Comparison of ENCODE assay signal across 27 cellular contexts in the genomic region with DNA sequence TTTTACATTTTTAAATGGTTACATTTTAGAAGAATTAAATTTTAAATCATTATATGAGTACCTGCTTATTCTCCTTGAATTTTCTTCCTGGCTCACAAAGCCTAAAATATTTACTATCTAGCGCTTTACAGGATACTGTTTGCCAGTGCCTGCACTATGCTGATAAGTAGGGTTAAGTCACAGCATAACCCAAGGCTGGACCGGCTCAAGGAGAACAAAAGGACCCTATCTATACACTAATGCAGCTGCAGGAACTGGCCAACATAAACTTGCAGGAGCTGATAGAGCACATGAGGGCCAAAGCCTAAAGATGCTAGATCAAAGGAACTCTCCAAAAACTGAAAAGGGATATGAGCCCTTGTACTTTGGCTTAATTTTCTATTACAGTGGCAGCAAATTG.
"Had no signal": no experiment of that assay in that cellular context is flagged by ENCODE, and none has a peak within 500 bp of the region (broad histone marks: within the 10 kb centered on the region; RNA-seq: fewer than 3 reads in every experiment).

No MANE protein-coding gene starts in this region.

- FAIRE-seq: astrocyte, RCC 7860, TTC549 had no signal

- ATAC-seq: activated CD8-positive, alpha-beta T cell treated with anti-CD3 and anti-CD28 coated beads, Interleukin-2, amount 10 ng/mL, durations not matched to agents 7 days and 5 days; activated naive CD4-positive, alpha-beta T cell treated with anti-CD3 and anti-CD28 coated beads, Interleukin-2, amount 50 U/mL, for 72 hours; activated naive CD8-positive, alpha-beta T cell treated with anti-CD3 and anti-CD28 coated beads, Interleukin-2, amount 50 U/mL, for 24 hours; PC-3; SK-N-SH treated with all-trans-retinoic acid at 6 μM for 48 hours; T-helper 17 cell; WTC11 had no signal

- DNase-seq: activated CD4-positive, alpha-beta T cell treated with anti-CD3 and anti-CD28 coated beads for 48 hours; activated CD4-positive, alpha-beta T cell treated with anti-CD3 and anti-CD28 coated beads, Interleukin-2, amount 50 U/mL, for 4 hours; activated CD4-positive, CD25-positive, alpha-beta regulatory T cell treated with anti-CD3 and anti-CD28 coated beads, Interleukin-2, amount 50 U/mL, for 72 hours; activated CD8-positive, alpha-beta T cell treated with anti-CD3 and anti-CD28 coated beads, Interleukin-2, amount 10 ng/mL, durations not matched to agents 7 days and 5 days; activated effector memory CD4-positive, alpha-beta T cell treated with anti-CD3 and anti-CD28 coated beads, Interleukin-2, amount 50 U/mL, for 16 hours; activated naive CD4-positive, alpha-beta T cell treated with Interleukin-2 at 50 U/mL for 16 hours; activated naive CD8-positive, alpha-beta T cell treated with anti-CD3 and anti-CD28 coated beads, Interleukin-2, amount 50 U/mL, for 24 hours; activated T-cell treated with anti-CD3 and anti-CD28 coated beads, Interleukin-2, amount 50 U/mL, for 24 hours; amygdala; brain microvascular endothelial cell; Kasumi-1; NCI-H1048; NCI-H146; NCI-H187 treated with DMSO at 0.1 percent for 48 hours; NCI-H2081 treated with DMSO at 0.1 percent for 48 hours; NCI-H446; NCI-H524; PC-3; SHP77; T-helper 17 cell; T-helper 9 cell had no signal
